Comparison of ENCODE assay signal across 12 cellular contexts in genomic region chr2:174595415-174595814, GRCh38. TPM values are rescaled to one million over a fixed set of nuclear protein-coding genes. Genes with fewer than 3 reads are reported as not detected.
DNase-seq lines count a peak whose midpoint lies in the region; ATAC-seq and TF ChIP-seq lines count a peak whose summit lies in the region.
"Had no signal": no experiment of that assay in that cellular context is flagged by ENCODE, and none has a peak within 500 bp of the region (broad histone marks: within the 10 kb centered on the region; RNA-seq: fewer than 3 reads in every experiment).

No MANE protein-coding gene starts in this region.

- H3K79me2 ChIP-seq in Loucy (ENCODE audit: insufficient read depth, low read length), result peaks cover 92% of the 10 kb centered on the region

- DNase-seq in central memory CD8-positive, alpha-beta T cell (ENCODE audit: low spot score in 2 of 2), result no peak
- no peak for DNase-seq in stimulated activated CD4-positive, alpha-beta T cell treated with anti-CD3 and anti-CD28 coated beads, Interleukin-4, amount 100 ng/mL, for 4 hours
- DNase-seq in cerebellar nuclear complex (lab: John Stamatoyannopoulos, UW) (no peak), uterus (no peak)
- DNase-seq: activated CD4-positive, alpha-beta T cell treated with anti-CD3 and anti-CD28 coated beads, Interleukin-2, amount 50 U/mL, for 1 hour; GDM1; NCI-H69; stimulated activated CD4-positive, alpha-beta T cell treated with anti-CD3 and anti-CD28 coated beads, Interleukin-12 subunit alpha, Interleukin-12 subunit beta, amount 100 ng/mL, for 4 hours; testis had no signal

- H3K4me3 ChIP-seq in Loucy (ENCODE audit: low read length, poor library complexity, severe bottlenecking) (peak overlapping the region; percentile 76), skeletal muscle tissue (ENCODE audit: low read length in 3 of 3) (no peak overlapping the region), uterus (no peak overlapping the region)
- H3K4me3 ChIP-seq: testis had no signal

- H3K4me3 Mint-ChIP-seq in central memory CD8-positive, alpha-beta T cell, result peak overlapping the region; percentile 78

- H3K27ac ChIP-seq in skeletal muscle tissue (ENCODE audit: low read depth, low read length) (peak overlapping the region; percentile 67), uterus (peak overlapping the region in 1 of 2 donors; percentile 51)

- H3K4me1 ChIP-seq in Loucy (ENCODE audit: insufficient read depth, low read length, poor library complexity, severe bottlenecking) (peaks cover 79% of the 10 kb centered on the region), skeletal muscle tissue (ENCODE audit: control insufficient read depth in 3 of 3, insufficient read depth in 3 of 3, low read length in 3 of 3) (peaks cover 0 to 9% (median 9%) of the 10 kb centered on the region in 3 donors), uterus (peaks cover 0 to 3% of the 10 kb centered on the region in 2 donors)
- H3K4me1 ChIP-seq: testis had no signal

- intact Hi-C loops in uterus (cut with DNase I; ENCODE audit: low total_unique reads), result no loop called here

- H3K27ac Mint-ChIP-seq in central memory CD8-positive, alpha-beta T cell (ENCODE audit: low read depth), result peak overlapping the region; percentile 98

- H3K9me2 ChIP-seq in Loucy (replicated peaks; ENCODE audit: low read depth, low read length), result no peaks in the 10 kb centered on the region

- peak; percentile 22 for ATAC-seq in GM18502 (IDR thresholded peaks at IDR 0.05; ENCODE audit: poor library complexity, unreplicated experiment)
- peak; percentile 13 for ATAC-seq in central memory CD8-positive, alpha-beta T cell (replicated peaks; ENCODE audit: extremely low read depth, poor library complexity, severe bottlenecking)

- H3K4me1 Mint-ChIP-seq in central memory CD8-positive, alpha-beta T cell, result peaks cover 63% of the 10 kb centered on the region

- TF ChIP-seq CTCF in Loucy (conservative IDR thresholded peaks at IDR 0.05; ENCODE audit: low read length) (no peak), uterus (IDR thresholded peaks at IDR 0.05) (no peak)

- TF ChIP-seq POLR2A in uterus (IDR thresholded peaks at IDR 0.05), result no peak

- peak overlapping the region; percentile 82 for H3K9ac ChIP-seq in Loucy (ENCODE audit: low read depth, low read length, poor library complexity, severe bottlenecking)
- H3K9ac ChIP-seq in skeletal muscle tissue (ENCODE audit: low read depth in 1 of 3, low read length in 3 of 3), result no peak overlapping the region

- peak overlapping the region; percentile 81 for H3K4me2 ChIP-seq in Loucy (ENCODE audit: low read depth, low read length, poor library complexity, severe bottlenecking)

- H3K36me3 Mint-ChIP-seq in central memory CD8-positive, alpha-beta T cell (ENCODE audit: insufficient read depth), result peaks cover 48% of the 10 kb centered on the region

- H4K20me1 ChIP-seq in Loucy (ENCODE audit: insufficient read depth, low read length, poor library complexity, severe bottlenecking), result no peaks in the 10 kb centered on the region

- no peaks in the 10 kb centered on the region for H3K9me3 ChIP-seq in Loucy (ENCODE audit: insufficient read depth, low read depth, low read length)
- H3K9me3 ChIP-seq in skeletal muscle tissue (ENCODE audit: control insufficient read depth in 3 of 3, low read length in 3 of 3), result no peaks in the 10 kb centered on the region
- no peaks in the 10 kb centered on the region for H3K9me3 ChIP-seq in uterus
- H3K9me3 ChIP-seq: testis had no signal

- H3K27me3 ChIP-seq in Loucy (ENCODE audit: insufficient read depth, low read length, poor library complexity, severe bottlenecking), result no peaks in the 10 kb centered on the region
- H3K27me3 ChIP-seq in skeletal muscle tissue (ENCODE audit: control insufficient read depth in 3 of 3, insufficient read depth in 3 of 3, low read length in 3 of 3), result no peaks in the 10 kb centered on the region
- H3K27me3 ChIP-seq in uterus, result no peaks in the 10 kb centered on the region
- H3K27me3 ChIP-seq: testis had no signal

- H3K9me3 Mint-ChIP-seq in central memory CD8-positive, alpha-beta T cell, result no peaks in the 10 kb centered on the region

- H3K36me3 ChIP-seq in Loucy (ENCODE audit: insufficient read depth, low read length) (no peaks in the 10 kb centered on the region), skeletal muscle tissue (ENCODE audit: control insufficient read depth in 3 of 3, insufficient read depth in 3 of 3, low read length in 3 of 3) (no peaks in the 10 kb centered on the region), uterus (no peaks in the 10 kb centered on the region)

- H2AFZ ChIP-seq in Loucy (ENCODE audit: low read length), result no peak overlapping the region

- peaks cover 9% of the 10 kb centered on the region for H3F3A ChIP-seq in Loucy (ENCODE audit: low read depth)

- H3K27me3 Mint-ChIP-seq in central memory CD8-positive, alpha-beta T cell, result no peaks in the 10 kb centered on the region

RNA-seq across cellular contexts. Expression of gene WIPF1, which starts 2.2 kb away (rescaled TPM):
- total RNA-seq in skeletal muscle tissue (16.2 TPM), uterus (10 to 100 TPM; 12.3 to 61.9 (median 26.3) TPM)
